In the genomic region with DNA sequence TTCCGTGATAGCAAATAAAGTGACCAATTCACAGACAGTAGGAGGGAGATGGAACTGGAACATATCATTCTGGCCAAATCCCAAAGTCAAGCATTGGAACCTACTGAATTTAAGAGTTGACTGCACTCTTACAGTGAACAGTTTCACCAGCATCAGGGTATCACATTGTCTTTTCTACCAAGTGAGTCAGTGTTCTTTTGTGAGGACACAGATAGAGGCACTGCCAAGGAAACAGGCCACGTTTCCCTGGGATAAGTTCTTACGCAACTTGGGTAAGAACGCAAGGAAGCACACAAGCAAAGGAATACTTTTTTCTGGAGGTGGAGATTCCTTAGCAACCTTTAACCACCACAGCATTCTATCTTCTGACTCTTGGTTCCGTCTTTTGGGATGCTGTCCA, we compare ENCODE assay signal across 26 cellular contexts. TPM values are rescaled to one million over a fixed set of nuclear protein-coding genes. Genes with fewer than 3 reads are reported as not detected.
A peak's percentile ranks its signal among the peaks of the same experiment; 100 is the strongest.
DNase-seq lines count a peak whose midpoint lies in the region; ATAC-seq, FAIRE-seq and TF ChIP-seq lines count a peak whose summit lies in the region.
"Had no signal": no experiment of that assay in that cellular context is flagged by ENCODE, and none has a peak within 500 bp of the region (broad histone marks: within the 10 kb centered on the region; RNA-seq: fewer than 3 reads in every experiment).

No MANE protein-coding gene starts in this region.

- no peak overlapping the region for H2BK12ac ChIP-seq in H1 (ENCODE audit: low read depth, low read length)

- FAIRE-seq in H1 (lab: Jason Lieb, UNC): no peak

- no peaks in the 10 kb centered on the region for H4K20me1 ChIP-seq in H1 (replicated peaks in 1 of 2; ENCODE audit: control insufficient read depth in 1 of 2, insufficient read depth in 2 of 2, low read length in 2 of 2)
- H4K20me1 ChIP-seq: BLaER1 treated with 17β-estradiol and CSF1 and Interleukin-3, amounts not matched to agents 10 nM and 100 nM had no signal

- no peak overlapping the region for H4K91ac ChIP-seq in H1 (replicated peaks; ENCODE audit: insufficient read length, low read length)

- no peak overlapping the region for H2BK20ac ChIP-seq in H1 (ENCODE audit: low read length)

- H3K4me1 ChIP-seq in H1 (replicated peaks in 1 of 4; ENCODE audit: control insufficient read depth in 3 of 4, insufficient read depth in 4 of 4, low read length in 3 of 4): peaks cover 0 to 2% (median 0%) of the 10 kb centered on the region in 4 experiments; a peak in 1 of 7 replicates
- H3K4me1 ChIP-seq: BLaER1 treated with 17β-estradiol and CSF1 and Interleukin-3, amounts not matched to agents 10 nM and 100 nM; upper lobe of right lung had no signal

- no peak overlapping the region for H2BK120ac ChIP-seq in H1 (replicated peaks; ENCODE audit: low read depth, low read length)

- H3K23me2 ChIP-seq in H1 (ENCODE audit: low read depth, low read length): no peaks in the 10 kb centered on the region; the same call in 1 of the 2 replicates

- H3K27ac Mint-ChIP-seq in HFFc6: no peak overlapping the region
- H3K27ac Mint-ChIP-seq: activated naive CD4-positive, alpha-beta T cell treated with anti-CD3 and anti-CD28 coated beads, Interleukin-2, amount 50 U/mL, for 24 hours; activated T-cell treated with anti-CD3 and anti-CD28 coated beads, Interleukin-2, amount 50 U/mL, for 72 hours; nephron; stimulated activated naive CD8-positive, alpha-beta T cell treated with anti-CD3 and anti-CD28 coated beads, Interleukin-15, amount 100 ng/mL, for 72 hours had no signal

- no peak overlapping the region for H4K5ac ChIP-seq in H1 (ENCODE audit: insufficient read length, low read depth, low read length)

- no peak overlapping the region for H3K14ac ChIP-seq in H1 (ENCODE audit: insufficient read length)

- peak; percentile 58 for ATAC-seq in Right ventricle myocardium superior (ENCODE audit: poor library complexity)
- ATAC-seq in GM19467 (IDR thresholded peaks at IDR 0.05; ENCODE audit: unreplicated experiment): no peak
- ATAC-seq: activated T-cell treated with anti-CD3 and anti-CD28 coated beads, Interleukin-2, amount 50 U/mL, for 72 hours; left colon; stimulated activated naive CD8-positive, alpha-beta T cell treated with anti-CD3 and anti-CD28 coated beads, Interleukin-15, amount 100 ng/mL, for 72 hours; upper lobe of right lung had no signal

- no peak overlapping the region for H3K18ac ChIP-seq in H1 (ENCODE audit: extremely low read depth, low read length)

- no peak for TF ChIP-seq EP300 in H1 (IDR thresholded peaks at IDR 0.05; ENCODE audit: borderline replicate concordance in 1 of 2, low read depth in 2 of 2, low read length in 2 of 2)

- H3K4me1 Mint-ChIP-seq in HFFc6 (ENCODE audit: low read depth): no peaks in the 10 kb centered on the region
- H3K4me1 Mint-ChIP-seq: activated naive CD4-positive, alpha-beta T cell treated with anti-CD3 and anti-CD28 coated beads, Interleukin-2, amount 50 U/mL, for 24 hours; stimulated activated naive CD8-positive, alpha-beta T cell treated with anti-CD3 and anti-CD28 coated beads, Interleukin-15, amount 100 ng/mL, for 72 hours had no signal

- H3K9me3 Mint-ChIP-seq in HFFc6: peaks cover 25% of the 10 kb centered on the region
- H3K9me3 Mint-ChIP-seq: activated naive CD4-positive, alpha-beta T cell treated with anti-CD3 and anti-CD28 coated beads, Interleukin-2, amount 50 U/mL, for 24 hours; activated T-cell treated with anti-CD3 and anti-CD28 coated beads, Interleukin-2, amount 50 U/mL, for 72 hours; stimulated activated naive CD8-positive, alpha-beta T cell treated with anti-CD3 and anti-CD28 coated beads, Interleukin-15, amount 100 ng/mL, for 72 hours had no signal

- no peak for TF ChIP-seq CTCF in H1 (IDR thresholded peaks at IDR 0.05; ENCODE audit: control extremely low read depth in 1 of 3, insufficient read depth in 1 of 3, low read depth in 1 of 3, low read length in 3 of 3)
- TF ChIP-seq CTCF in HFFc6 (IDR thresholded peaks at IDR 0.05): no peak

- DNase-seq in Right ventricle myocardium superior (no peak), cardiac septum (ENCODE audit: low spot score) (no peak), H1 (ENCODE audit: low read depth in 1 of 2, low spot score in 2 of 2) (no peak), kidney tubule cell (ENCODE audit: low spot score) (peak; percentile 5), HFFc6 (no peak), DMS53 (lab: John Stamatoyannopoulos, UW) (no peak)
- no peak for DNase-seq in stimulated activated CD4-positive, alpha-beta T cell treated with anti-CD3 and anti-CD28 coated beads, Interleukin-15, amount 100 ng/mL, for 24 hours
- DNase-seq: activated T-cell treated with anti-CD3 and anti-CD28 coated beads, Interleukin-2, amount 50 U/mL, for 72 hours; Calu3; dorsolateral prefrontal cortex; EL; glutamatergic neuron; left colon; midbrain; NCI-H1436; NCI-H748 treated with DMSO at 0.1 percent for 48 hours; SHP77 treated with DMSO at 0.1 percent for 48 hours; stimulated activated CD4-positive, alpha-beta T cell treated with anti-CD3 and anti-CD28 coated beads, Interleukin-4, amount 100 ng/mL, for 24 hours; stimulated activated naive CD8-positive, alpha-beta T cell treated with anti-CD3 and anti-CD28 coated beads, Interleukin-15, amount 100 ng/mL, for 72 hours; upper lobe of right lung had no signal

- CTCF ChIA-PET in H1 (lab: Charles Lee; ENCODE audit: partially characterized antibody): no interaction called here

- POLR2A ChIA-PET in H1 (lab: Charles Lee; ENCODE audit: partially characterized antibody): interaction anchor here (0.7 kb wide), 1 partner anchor 700 kb away, joined by 3 read pairs; no protein-coding TSS in a partner anchor

- 88% methylated on average over 5 of the region's 5 CpGs; no CpG with 5 or more reads in 1 of the 2 experiments for WGBS in H1 (ENCODE audit: extremely low coverage in 1 of 2, insufficient coverage in 1 of 2, insufficient read length in 1 of 2, insufficient replicate concordance in 2 of 2, low coverage in 1 of 2, low lambda C conversion rate in 2 of 2, missing lambda C conversion rate in 1 of 2), 2 experiments

- no peak overlapping the region for H3K9ac ChIP-seq in H1 (replicated peaks in 1 of 4; ENCODE audit: extremely low read depth in 1 of 4, low read depth in 3 of 4, low read length in 3 of 4)
- H3K9ac ChIP-seq: BLaER1 treated with 17β-estradiol and CSF1 and Interleukin-3, amounts not matched to agents 10 nM and 100 nM had no signal

- no peak overlapping the region for H3K4ac ChIP-seq in H1 (replicated peaks; ENCODE audit: insufficient read length, low read depth, low read length)

- TF ChIP-seq RAD21 in H1 (IDR thresholded peaks at IDR 0.05 in 1 of 2, conservative IDR thresholded peaks at IDR 0.05 in 1 of 2; ENCODE audit: low read depth in 2 of 2, low read length in 2 of 2): no peak

- intact Hi-C loops in Right ventricle myocardium superior (cut with DNase I) (no loop called here), cardiac septum (cut with DNase I) (no loop called here)

- H2AK5ac ChIP-seq in H1 (ENCODE audit: low read depth, low read length): no peak overlapping the region

- no peak overlapping the region for H3K23ac ChIP-seq in H1 (ENCODE audit: insufficient read length)

- no peak for TF ChIP-seq POLR2A in H1 (IDR thresholded peaks at IDR 0.05; ENCODE audit: control extremely low read depth in 1 of 2, low read depth in 2 of 2, low read length in 2 of 2)

- H4K8ac ChIP-seq in H1 (ENCODE audit: extremely low read depth, insufficient read depth, low read length): no peak overlapping the region

- H3K4me2 ChIP-seq in H1 (ENCODE audit: insufficient read depth in 1 of 2, low read depth in 2 of 2, low read length in 2 of 2): no peak overlapping the region
- H3K4me2 ChIP-seq: BLaER1 treated with 17β-estradiol and CSF1 and Interleukin-3, amounts not matched to agents 10 nM and 100 nM had no signal

- no peaks in the 10 kb centered on the region for H3K36me3 ChIP-seq in H1 (ENCODE audit: control insufficient read depth in 2 of 4, insufficient read depth in 4 of 4, low read length in 3 of 4)
- H3K36me3 ChIP-seq: BLaER1 treated with 17β-estradiol and CSF1 and Interleukin-3, amounts not matched to agents 10 nM and 100 nM; cardiac muscle cell; upper lobe of right lung had no signal

- no peak overlapping the region for H3K4me3 ChIP-seq in H1 (ENCODE audit: extremely low read depth in 1 of 4, insufficient read depth in 2 of 4, low read depth in 3 of 4, low read length in 4 of 4)
- H3K4me3 ChIP-seq: BLaER1 treated with 17β-estradiol and CSF1 and Interleukin-3, amounts not matched to agents 10 nM and 100 nM; cardiac muscle cell; dorsolateral prefrontal cortex; upper lobe of right lung had no signal

- H3K79me1 ChIP-seq in H1 (ENCODE audit: low read depth, low read length): no peaks in the 10 kb centered on the region

- no peak overlapping the region for H2BK5ac ChIP-seq in H1 (ENCODE audit: low read depth, low read length)

- no peaks in the 10 kb centered on the region for H3K27me3 ChIP-seq in H1 (replicated peaks in 1 of 4; ENCODE audit: control insufficient read depth in 3 of 4, extremely low read depth in 1 of 4, insufficient read depth in 3 of 4, low read length in 3 of 4)
- H3K27me3 ChIP-seq: BLaER1 treated with 17β-estradiol and CSF1 and Interleukin-3, amounts not matched to agents 10 nM and 100 nM; cardiac muscle cell; dorsolateral prefrontal cortex; upper lobe of right lung had no signal

- no peak overlapping the region for H3K4me3 Mint-ChIP-seq in HFFc6
- H3K4me3 Mint-ChIP-seq: activated naive CD4-positive, alpha-beta T cell treated with anti-CD3 and anti-CD28 coated beads, Interleukin-2, amount 50 U/mL, for 24 hours; activated T-cell treated with anti-CD3 and anti-CD28 coated beads, Interleukin-2, amount 50 U/mL, for 72 hours; nephron; stimulated activated naive CD8-positive, alpha-beta T cell treated with anti-CD3 and anti-CD28 coated beads, Interleukin-15, amount 100 ng/mL, for 72 hours had no signal

- H3K9me3 ChIP-seq in H1 (ENCODE audit: insufficient read depth in 2 of 2, low read depth in 1 of 2, low read length in 1 of 2): peaks cover 0 to 2% of the 10 kb centered on the region in 2 experiments; a peak in 1 of 4 replicates
- H3K9me3 ChIP-seq: upper lobe of right lung had no signal

- no peak overlapping the region for H2BK15ac ChIP-seq in H1 (ENCODE audit: low read length)

- H2AFZ ChIP-seq in H1 (ENCODE audit: low read length): peak overlapping the region; percentile 84

- H3K56ac ChIP-seq in H1 (replicated peaks; ENCODE audit: insufficient read length, low read depth, low read length): no peak overlapping the region

- H3K27ac ChIP-seq in H1 (ENCODE audit: low read depth, low read length): no peak overlapping the region
- H3K27ac ChIP-seq: BLaER1 treated with 17β-estradiol and CSF1 and Interleukin-3, amounts not matched to agents 10 nM and 100 nM; cardiac muscle cell; upper lobe of right lung had no signal

- no peaks in the 10 kb centered on the region for H3K27me3 Mint-ChIP-seq in HFFc6 (ENCODE audit: insufficient read depth)
- H3K27me3 Mint-ChIP-seq: stimulated activated naive CD8-positive, alpha-beta T cell treated with anti-CD3 and anti-CD28 coated beads, Interleukin-15, amount 100 ng/mL, for 72 hours had no signal

- H3K36me3 Mint-ChIP-seq in HFFc6 (ENCODE audit: low read depth): no peaks in the 10 kb centered on the region
- H3K36me3 Mint-ChIP-seq: activated naive CD4-positive, alpha-beta T cell treated with anti-CD3 and anti-CD28 coated beads, Interleukin-2, amount 50 U/mL, for 24 hours had no signal

- H3K79me2 ChIP-seq in H1 (ENCODE audit: control insufficient read depth in 1 of 2, insufficient read depth in 2 of 2, low read length in 2 of 2): no peaks in the 10 kb centered on the region

RNA-seq across cellular contexts. Expression of gene ENPP5, which starts 28.6 kb away (rescaled TPM):
- total RNA-seq in Right ventricle myocardium superior (3.0 TPM), cardiac septum (2.9 TPM)
- total RNA-seq in H1 (2021; fragmentation: NEBNext Ultra II Directional; extraction: Animal tissue kit (Norgen Biotek cat#: 25700)): 7.6 and 7.8 TPM in 2 replicates
- 3.2 and 5.1 TPM in 2 replicates for polyA plus RNA-seq in H1 (2011; rRNA removed)
- 6.0 TPM for polyA plus RNA-seq in H1 (2011; cell fraction: cytosol; rRNA removed)
- 4.7 TPM for polyA plus RNA-seq in H1 (2011; cell fraction: nucleus; rRNA removed)
- polyA plus RNA-seq in H1 (2012, experiment 1 of 2): 5.4 to 6.5 TPM (median 5.8 TPM) in 4 replicates
- 0.38 TPM for polyA plus RNA-seq in H1 (2012, experiment 2 of 2)
- 12.0 TPM for polyA plus RNA-seq in H1 (2013, experiment 1 of 2)
- 12.6 TPM for polyA plus RNA-seq in H1 (2013, experiment 2 of 2)
- polyA minus RNA-seq in H1 (2011; rRNA and poly(A)+ RNA removed): 6.3 and 11.1 TPM in 2 replicates
- 5.1 TPM for polyA minus RNA-seq in H1 (2011; cell fraction: cytosol; rRNA and poly(A)+ RNA removed)
- polyA minus RNA-seq in H1 (2011; cell fraction: nucleus; rRNA and poly(A)+ RNA removed): 13.7 TPM
- total RNA-seq in HFFc6 (2021; fragmentation: NEBNext Ultra II Directional; extraction: Animal tissue kit (Norgen Biotek cat#: 25700)): not detected
- total RNA-seq: A172 had no signal
